8 cellular contexts compared by ENCODE assay signal in the genomic region with DNA sequence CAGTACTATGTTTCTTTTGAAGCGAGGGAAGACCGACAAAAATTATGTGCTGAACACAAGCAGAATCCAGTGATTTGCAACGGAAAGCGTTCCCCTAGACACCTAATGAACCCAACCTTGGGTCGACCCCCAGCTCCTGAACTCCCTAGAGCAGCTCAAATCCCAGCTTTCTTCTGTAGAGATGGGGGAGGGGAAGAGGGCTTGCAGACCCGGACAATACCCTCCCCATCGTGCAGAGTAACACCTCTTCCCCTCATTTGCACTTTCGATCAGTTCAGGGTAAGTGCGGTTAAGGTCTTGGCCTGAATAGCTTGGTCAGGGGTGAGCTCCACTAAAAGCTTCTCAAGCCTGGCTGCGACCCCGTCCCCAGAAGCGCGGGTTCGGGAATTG. TPM values are rescaled to one million over a fixed set of nuclear protein-coding genes. Genes with fewer than 3 reads are reported as not detected.
DNase-seq lines count a peak whose midpoint lies in the region; ATAC-seq and TF ChIP-seq lines count a peak whose summit lies in the region.

No MANE protein-coding gene starts in this region.

- H3K36me3 ChIP-seq in WERI-Rb-1 = peaks cover 4% of the 10 kb centered on the region; the same call in 1 of the 2 replicates
- no peaks in the 10 kb centered on the region for H3K36me3 ChIP-seq in heart right ventricle
- H3K36me3 ChIP-seq in sigmoid colon = no peaks in the 10 kb centered on the region

- DNase-seq in WERI-Rb-1 (no peak), heart right ventricle (no peak), sigmoid colon (peak; percentile 52), NCI-H510A treated with DMSO at 0.1 percent for 48 hours (lab: John Stamatoyannopoulos, UW) (no peak), NCI-H1092 (lab: John Stamatoyannopoulos, UW) (no peak)

- no peak for TF ChIP-seq EP300 in sigmoid colon (IDR thresholded peaks at IDR 0.05)

- H3K27ac ChIP-seq in WERI-Rb-1 (peak overlapping the region; percentile 74), heart right ventricle (peak overlapping the region in 9 of 10 donors; percentile 78 to 94 (median 86)), sigmoid colon (peak overlapping the region; percentile 77 to 92 (median 86))

- peaks cover 0 to 15% (median 7%) of the 10 kb centered on the region in 9 donors for H3K4me1 ChIP-seq in heart right ventricle
- H3K4me1 ChIP-seq in sigmoid colon = peaks cover 0 to 17% (median 7%) of the 10 kb centered on the region in 4 donors

- no peak for TF ChIP-seq POLR2A in GM18505 (IDR thresholded peaks at IDR 0.05; ENCODE audit: borderline replicate concordance, extremely low read depth, insufficient read depth, insufficient read length)
- no peak for TF ChIP-seq POLR2A in sigmoid colon (IDR thresholded peaks at IDR 0.05)

- ATAC-seq in GM18505 (IDR thresholded peaks at IDR 0.05; ENCODE audit: unreplicated experiment) = peak; percentile 9
- peak; percentile 4 for ATAC-seq in HG02678 (IDR thresholded peaks at IDR 0.05; ENCODE audit: unreplicated experiment)
- ATAC-seq in heart right ventricle = peak; percentile 5 to 53 (median 23)
- no peak for ATAC-seq in GM18858 (IDR thresholded peaks at IDR 0.05; ENCODE audit: unreplicated experiment)

- H3K4me3 ChIP-seq in WERI-Rb-1 (ENCODE audit: low read depth, low read length) (peak overlapping the region; percentile 81), heart right ventricle (peak overlapping the region; percentile 66 to 90 (median 82)), sigmoid colon (peak overlapping the region; percentile 76 to 85 (median 78))

- no peak for TF ChIP-seq CTCF in WERI-Rb-1 (IDR thresholded peaks at IDR 0.05; ENCODE audit: low read depth, low read length)
- no peak for TF ChIP-seq CTCF in heart right ventricle (IDR thresholded peaks at IDR 0.05)
- TF ChIP-seq CTCF in sigmoid colon (IDR thresholded peaks at IDR 0.05) = no peak

- WGBS in heart right ventricle, 2 donors = 2 to 3% methylated on average over 14 of the region's 14 CpGs
- 2 to 5% methylated on average over 14 of the region's 14 CpGs for WGBS in sigmoid colon, 2 donors

- intact Hi-C loops in heart right ventricle (cut with DNase I) = loop anchor here in 5 of 10 donors (2.0 to 10.0 kb wide), 5 partner anchors 338 to 612 kb away; no protein-coding TSS in a partner anchor
- intact Hi-C loops in sigmoid colon (cut with DNase I) = loop anchor here (5.0 kb wide), 2 partner anchors 345 to 370 kb away; a partner anchor contains a TSS

- H3K9me3 ChIP-seq in WERI-Rb-1 (ENCODE audit: severe bottlenecking) (no peaks in the 10 kb centered on the region), heart right ventricle (no peaks in the 10 kb centered on the region), sigmoid colon (no peaks in the 10 kb centered on the region)

- no peaks in the 10 kb centered on the region for H3K27me3 ChIP-seq in WERI-Rb-1 (ENCODE audit: insufficient read depth, low read depth, severe bottlenecking)
- H3K27me3 ChIP-seq in heart right ventricle = peaks cover 0 to 19% (median 6%) of the 10 kb centered on the region in 7 donors
- no peaks in the 10 kb centered on the region for H3K27me3 ChIP-seq in sigmoid colon

RNA-seq across cellular contexts. Expression of a gene that starts 0.4 kb away (rescaled TPM):
- total RNA-seq in heart right ventricle = 1 to 10 TPM; 2.7 to 5.6 (median 3.8) TPM
- polyA plus RNA-seq in heart right ventricle = 1 to 10 TPM; 2.1 to 4.2 TPM
- total RNA-seq in sigmoid colon = 10 to 100 TPM; 12.4 to 18.6 (median 17.1) TPM
- polyA plus RNA-seq in sigmoid colon = 1 to 10 TPM; 1.8 to 5.2 (median 3.2) TPM
